ENCODE assay signal across 24 cellular contexts in genomic region chr2:23400703-23401102, GRCh38.
"Had no signal": no experiment of that assay in that cellular context is flagged by ENCODE, and none has a peak within 500 bp of the region (broad histone marks: within the 10 kb centered on the region; RNA-seq: fewer than 3 reads in every experiment).

No MANE protein-coding gene starts in this region.

- DNase-seq: activated CD4-positive, alpha-beta T cell treated with anti-CD3 and anti-CD28 coated beads for 36 hours; activated CD4-positive, CD25-positive, alpha-beta regulatory T cell; activated CD8-positive, alpha-beta T cell treated with anti-CD3 and anti-CD28 coated beads, Interleukin-2, amount 10 ng/mL, durations not matched to agents 7 days and 5 days; activated effector memory CD4-positive, alpha-beta T cell treated with anti-CD3 and anti-CD28 coated beads, Interleukin-2, amount 50 U/mL, for 16 hours; activated naive CD4-positive, alpha-beta T cell treated with anti-CD3 and anti-CD28 coated beads, Interleukin-2, amount 10 ng/mL, durations not matched to agents 7 days and 5 days; amniotic stem cell; brain microvascular endothelial cell; caudate nucleus; endodermal cell; heart right ventricle; left ventricle myocardium inferior; mucosa of descending colon; stimulated activated CD4-positive, alpha-beta T cell treated with anti-CD3 and anti-CD28 coated beads, Interleukin-15, amount 100 ng/mL, for 24 hours; stimulated activated CD4-positive, alpha-beta T cell treated with anti-CD3 and anti-CD28 coated beads, Interleukin-2, amount 100 ng/mL, for 24 hours; stimulated activated naive CD4-positive, alpha-beta T cell; tibial artery had no signal

- H3K4me3 ChIP-seq: esophagus muscularis mucosa, heart right ventricle, left ventricle myocardium inferior, lung, mucosa of descending colon, right atrium auricular region, suprapubic skin, tibial artery had no signal

- H3K9me3 Mint-ChIP-seq: activated naive CD4-positive, alpha-beta T cell treated with anti-CD3 and anti-CD28 coated beads, Interleukin-2, amount 10 ng/mL, durations not matched to agents 7 days and 5 days; dendritic cell treated with granulocyte-macrophage colony-stimulating factor and Interleukin-4, amounts not matched to agents 40 ng/mL and 50 ng/mL, for 4 days; endodermal cell; natural killer cell treated with Interleukin-12 subunit alpha and Interleukin-12 subunit beta and Interleukin-15 and Interleukin-18, amount 100 ng/mL, for 72 hours had no signal

- H3K27ac ChIP-seq: brain microvascular endothelial cell, esophagus muscularis mucosa, foreskin keratinocyte, heart right ventricle, left ventricle myocardium inferior, right atrium auricular region, tibial artery had no signal

- H3K9me3 ChIP-seq: esophagus muscularis mucosa, heart right ventricle, left ventricle myocardium inferior, mucosa of descending colon, right atrium auricular region, suprapubic skin, tibial artery had no signal

- FAIRE-seq: astrocyte had no signal

- H3K27me3 ChIP-seq: brain microvascular endothelial cell, esophagus muscularis mucosa, foreskin keratinocyte, right atrium auricular region, suprapubic skin, tibial artery had no signal

- ATAC-seq: activated CD4-positive, alpha-beta T cell treated with anti-CD3 and anti-CD28 coated beads for 36 hours; activated CD8-positive, alpha-beta T cell treated with anti-CD3 and anti-CD28 coated beads, Interleukin-2, amount 10 ng/mL, durations not matched to agents 7 days and 5 days; heart right ventricle; mucosa of descending colon had no signal

- H3K36me3 ChIP-seq: brain microvascular endothelial cell, esophagus muscularis mucosa, heart right ventricle, left ventricle myocardium inferior, right atrium auricular region, suprapubic skin, tibial artery had no signal

- H3K27me3 Mint-ChIP-seq: activated CD4-positive, alpha-beta T cell treated with anti-CD3 and anti-CD28 coated beads for 36 hours had no signal

- H3K27ac Mint-ChIP-seq: activated CD4-positive, alpha-beta T cell treated with anti-CD3 and anti-CD28 coated beads for 36 hours; activated CD8-positive, alpha-beta T cell treated with anti-CD3 and anti-CD28 coated beads, Interleukin-2, amount 10 ng/mL, durations not matched to agents 7 days and 5 days; activated naive CD4-positive, alpha-beta T cell treated with anti-CD3 and anti-CD28 coated beads, Interleukin-2, amount 10 ng/mL, durations not matched to agents 7 days and 5 days; dendritic cell treated with granulocyte-macrophage colony-stimulating factor and Interleukin-4, amounts not matched to agents 40 ng/mL and 50 ng/mL, for 4 days; endodermal cell; natural killer cell treated with Interleukin-12 subunit alpha and Interleukin-12 subunit beta and Interleukin-15 and Interleukin-18, amount 100 ng/mL, for 72 hours had no signal

- H3K4me3 Mint-ChIP-seq: activated CD4-positive, alpha-beta T cell treated with anti-CD3 and anti-CD28 coated beads for 36 hours; activated CD8-positive, alpha-beta T cell treated with anti-CD3 and anti-CD28 coated beads, Interleukin-2, amount 10 ng/mL, durations not matched to agents 7 days and 5 days; activated naive CD4-positive, alpha-beta T cell treated with anti-CD3 and anti-CD28 coated beads, Interleukin-2, amount 10 ng/mL, durations not matched to agents 7 days and 5 days; dendritic cell treated with granulocyte-macrophage colony-stimulating factor and Interleukin-4, amounts not matched to agents 40 ng/mL and 50 ng/mL, for 4 days; endodermal cell; natural killer cell treated with Interleukin-12 subunit alpha and Interleukin-12 subunit beta and Interleukin-15 and Interleukin-18, amount 100 ng/mL, for 72 hours had no signal

- H3K36me3 Mint-ChIP-seq: activated naive CD4-positive, alpha-beta T cell treated with anti-CD3 and anti-CD28 coated beads, Interleukin-2, amount 10 ng/mL, durations not matched to agents 7 days and 5 days; natural killer cell treated with Interleukin-12 subunit alpha and Interleukin-12 subunit beta and Interleukin-15 and Interleukin-18, amount 100 ng/mL, for 72 hours had no signal
